12 cellular contexts compared by ENCODE assay signal in the genomic region with DNA sequence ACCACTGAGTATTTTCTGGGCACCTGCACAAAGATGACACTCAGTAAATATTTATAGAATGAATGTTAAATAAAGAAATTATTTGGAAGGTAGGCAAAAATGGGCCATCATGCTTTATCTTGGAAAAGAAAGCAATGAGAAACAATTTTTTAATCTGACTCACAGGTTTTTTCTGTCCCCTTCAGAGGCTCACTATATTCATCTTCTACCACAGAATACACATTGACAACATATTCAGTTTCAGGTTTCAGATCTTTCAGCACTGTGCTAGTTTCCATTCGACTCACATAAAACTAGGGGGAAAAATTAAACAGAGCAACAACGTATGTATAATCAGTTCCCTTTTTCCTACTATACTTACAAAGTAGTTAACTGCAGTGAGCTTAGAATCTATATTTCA. TPM values are rescaled to one million over a fixed set of nuclear protein-coding genes. Genes with fewer than 3 reads are reported as not detected.
A peak's percentile ranks its signal among the peaks of the same experiment; 100 is the strongest.
DNase-seq lines count a peak whose midpoint lies in the region; ATAC-seq and TF ChIP-seq lines count a peak whose summit lies in the region.
"Had no signal": no experiment of that assay in that cellular context is flagged by ENCODE, and none has a peak within 500 bp of the region (broad histone marks: within the 10 kb centered on the region; RNA-seq: fewer than 3 reads in every experiment).

No MANE protein-coding gene starts in this region.

- intact Hi-C loops in thyroid gland (cut with DNase I), result no loop called here

- ATAC-seq in GM18909 (IDR thresholded peaks at IDR 0.05; ENCODE audit: poor library complexity, unreplicated experiment), result peak; percentile 95
- peak; percentile 94 for ATAC-seq in HG02623 (IDR thresholded peaks at IDR 0.05; ENCODE audit: unreplicated experiment)
- ATAC-seq in HG03521 (IDR thresholded peaks at IDR 0.05; ENCODE audit: unreplicated experiment), result peak; percentile 81

- H3K27me3 ChIP-seq in AG04450 (ENCODE audit: control insufficient read depth, insufficient read depth, low read length) (no peaks in the 10 kb centered on the region), endodermal cell (ENCODE audit: control insufficient read depth, insufficient read depth, low read length, poor library complexity, severe bottlenecking) (no peaks in the 10 kb centered on the region), thyroid gland (no peaks in the 10 kb centered on the region)
- H3K27me3 ChIP-seq: BLaER1, sigmoid colon had no signal

- CTCF ChIA-PET in AG04450 (lab: Charles Lee), result interaction anchor here (1.1 kb wide), 1 partner anchor 28 kb away, joined by 3 read pairs; no protein-coding TSS in a partner anchor

- H3K36me3 ChIP-seq in endodermal cell (ENCODE audit: control insufficient read depth, insufficient read depth, low read length) (no peaks in the 10 kb centered on the region), thyroid gland (no peaks in the 10 kb centered on the region)
- H3K36me3 ChIP-seq: BLaER1 had no signal

- TF ChIP-seq POLR2A in thyroid gland (IDR thresholded peaks at IDR 0.05), result no peak

- no peak overlapping the region for H3K4me3 Mint-ChIP-seq in endodermal cell

- H3K4me3 ChIP-seq in AG04450 (ENCODE audit: low read depth, low read length), result no peak overlapping the region
- no peak overlapping the region for H3K4me3 ChIP-seq in endodermal cell (ENCODE audit: low read length)
- H3K4me3 ChIP-seq in thyroid gland (replicated peaks in 1 of 3), result no peak overlapping the region
- H3K4me3 ChIP-seq: BLaER1, sigmoid colon had no signal

- no peak overlapping the region for H3K9ac ChIP-seq in endodermal cell (ENCODE audit: extremely low read depth, low read length, poor library complexity, severe bottlenecking)
- H3K9ac ChIP-seq: BLaER1 had no signal

- no peaks in the 10 kb centered on the region for H3K36me3 Mint-ChIP-seq in endodermal cell (ENCODE audit: low read depth)

- H3K4me1 Mint-ChIP-seq in endodermal cell, result no peaks in the 10 kb centered on the region

- H3K9me3 ChIP-seq in AG04450 (ENCODE audit: control insufficient read depth, insufficient read depth, low read length), result no peaks in the 10 kb centered on the region
- H3K9me3 ChIP-seq in endodermal cell (ENCODE audit: control insufficient read depth, low read length), result no peaks in the 10 kb centered on the region
- H3K9me3 ChIP-seq in thyroid gland, result no peaks in the 10 kb centered on the region
- H3K9me3 ChIP-seq: BLaER1, sigmoid colon had no signal

- H3K27ac Mint-ChIP-seq in endodermal cell, result no peak overlapping the region

- no peak overlapping the region for H3K27ac ChIP-seq in AG04450 (ENCODE audit: low read depth, low read length)
- no peak overlapping the region for H3K27ac ChIP-seq in endodermal cell (ENCODE audit: low read depth, low read length)
- H3K27ac ChIP-seq in thyroid gland, result no peak overlapping the region
- H3K27ac ChIP-seq: BLaER1, sigmoid colon had no signal

- TF ChIP-seq CTCF in AG04450 (IDR thresholded peaks at IDR 0.05; ENCODE audit: low read depth, low read length), result no peak
- no peak for TF ChIP-seq CTCF in endodermal cell (conservative IDR thresholded peaks at IDR 0.05)
- no peak for TF ChIP-seq CTCF in thyroid gland (IDR thresholded peaks at IDR 0.05)

- H3K9me3 Mint-ChIP-seq in endodermal cell, result no peaks in the 10 kb centered on the region

- 56 to 97% methylated on average over 1 to 2 of the region's 2 CpGs for WGBS in endodermal cell (ENCODE audit: insufficient coverage in 1 of 2, insufficient read length in 1 of 2), 2 experiments
- 76 to 88% methylated on average over 2 of the region's 2 CpGs for WGBS in thyroid gland, 2 donors

- H3K4me1 ChIP-seq in endodermal cell (ENCODE audit: control insufficient read depth, insufficient read depth, low read length) (no peaks in the 10 kb centered on the region), thyroid gland (peaks cover 0 to 7% of the 10 kb centered on the region in 2 donors)
- H3K4me1 ChIP-seq: BLaER1 had no signal

- POLR2A ChIA-PET in AG04450 (lab: Yijun Ruan, JAX), result no interaction called here

- in situ Hi-C loops in ACHN (cut with HindIII; ENCODE audit: low pct_ligation_motif_present, low pct_unique_long_range_greater_than_20kb, low sequenced_read_pairs), result no loop called here

- no peaks in the 10 kb centered on the region for H3K27me3 Mint-ChIP-seq in endodermal cell (ENCODE audit: insufficient read depth)

- DNase-seq in AG04450 (ENCODE audit: low read depth, low spot score) (peak; percentile 27), MV-4-11 (lab: John Stamatoyannopoulos, UW) (no peak), endodermal cell (no peak), ACHN (no peak), thyroid gland (no peak)
- DNase-seq: activated CD4-positive, CD25-positive, alpha-beta regulatory T cell treated with anti-CD3 and anti-CD28 coated beads, Interleukin-2, amount 50 U/mL, for 72 hours; mammary epithelial cell; sigmoid colon had no signal

RNA-seq across cellular contexts. Expression of gene COL12A1, which starts 58.3 kb away (rescaled TPM):
- 1,042 and 1,109 TPM in 2 replicates for polyA plus RNA-seq in AG04450 (2011; rRNA removed)
- 2,400 and 3,040 TPM in 2 replicates for polyA minus RNA-seq in AG04450 (2011; rRNA and poly(A)+ RNA removed)
- under 1 TPM; 0.13 to 0.64 TPM for total RNA-seq in endodermal cell
- 5.4 TPM for polyA plus RNA-seq in endodermal cell (2013, experiment 1 of 2)
- polyA plus RNA-seq in endodermal cell (2013, experiment 2 of 2), result 5.8 TPM
- 10 to 100 TPM; 17.2 to 52.9 (median 27.0) TPM for total RNA-seq in thyroid gland

Comparison
In these comparisons a context has a peak if more than half of its experiments do, and no peak if none do; other contexts are left out.
1. RNA of gene COL12A1, which starts 58.3 kb away (total RNA-seq): 17.2 to 52.9 TPM in thyroid gland; 0.13 to 0.64 TPM in endodermal cell; every median in the first group is over 10 times any median in the second.
2. Peak in every context shown above with its lines, with median percentiles within 50 percentile points of each other: ATAC-seq.